In the genomic region with DNA sequence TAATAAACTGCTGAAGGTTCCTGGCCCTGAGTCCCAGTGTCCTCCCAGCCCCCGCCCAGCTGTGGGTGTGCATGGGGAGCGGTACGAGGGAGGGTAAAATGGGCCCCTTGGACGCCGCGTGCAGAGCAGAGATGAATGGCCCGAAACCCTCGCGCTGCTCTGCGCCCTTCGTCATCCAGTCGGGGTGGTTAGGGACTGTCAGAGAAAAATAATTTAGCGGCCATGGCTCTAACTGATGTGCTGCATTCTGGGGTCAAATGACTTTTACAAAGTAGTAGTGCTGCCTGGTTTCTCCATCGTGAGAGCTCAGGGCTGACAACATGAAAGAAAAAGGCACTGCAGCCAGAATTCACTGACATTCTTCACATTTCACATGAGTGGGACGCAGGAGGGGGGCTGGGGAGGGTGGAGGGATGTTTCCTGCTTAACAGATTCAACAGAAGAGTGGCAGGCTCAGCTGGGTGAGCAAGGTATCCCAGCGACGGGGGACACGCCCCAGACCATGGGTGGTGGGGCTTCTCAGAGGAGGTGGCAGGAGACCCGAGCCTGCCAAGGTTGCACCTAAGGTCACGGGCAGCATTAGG, we compare ENCODE assay signal across 20 cellular contexts.
DNase-seq lines count a peak whose midpoint lies in the region; ATAC-seq, FAIRE-seq and TF ChIP-seq lines count a peak whose summit lies in the region.
"Had no signal": no experiment of that assay in that cellular context is flagged by ENCODE, and none has a peak within 500 bp of the region (broad histone marks: within the 10 kb centered on the region; RNA-seq: fewer than 3 reads in every experiment).

No MANE protein-coding gene starts in this region.

- DNase-seq in activated CD4-positive, alpha-beta T cell treated with anti-CD3 and anti-CD28 coated beads, Interleukin-2, amount 10 ng/mL, durations not matched to agents 7 days and 5 days: no peak
- DNase-seq in activated CD4-positive, alpha-beta T cell treated with anti-CD3 and anti-CD28 coated beads, Interleukin-2, amount 50 U/mL, for 48 hours: no peak
- DNase-seq in fibroblast of lung (ENCODE audit: low read depth in 2 of 2) (peak; percentile 2 to 5), urothelium cell line (ENCODE audit: low spot score) (peak; percentile 10)
- no peak for DNase-seq in NK-92 treated with Interleukin-12 subunit alpha and Interleukin-12 subunit beta, amount 100 ng/mL, for 24 hours (lab: John Stamatoyannopoulos, UW)
- no peak for DNase-seq in effector memory CD4-positive, alpha-beta T cell
- DNase-seq: activated CD4-positive, alpha-beta memory T cell treated with anti-CD3 and anti-CD28 coated beads, Interleukin-2, amount 10 ng/mL, durations not matched to agents 7 days and 5 days; amniotic stem cell; CD4-positive, alpha-beta memory T cell; esophagus squamous epithelium; NCI-H1694; NCI-H510A; occipital lobe; small intestine; stimulated activated naive CD4-positive, alpha-beta T cell treated with Interleukin-2 at 50 U/mL for 16 hours had no signal

- H3K36me3 ChIP-seq in fibroblast of lung (ENCODE audit: control insufficient read depth, insufficient read depth, low read length): no peaks in the 10 kb centered on the region
- H3K36me3 ChIP-seq in effector memory CD4-positive, alpha-beta T cell (ENCODE audit: control insufficient read depth, insufficient read depth, low read length): no peaks in the 10 kb centered on the region
- H3K36me3 ChIP-seq: esophagus squamous epithelium had no signal

- no peak overlapping the region for H3K4me3 ChIP-seq in fibroblast of lung (replicated peaks in 1 of 4; ENCODE audit: control extremely low read depth in 1 of 4, insufficient read depth in 1 of 4, low read depth in 3 of 4, low read length in 4 of 4)
- no peak overlapping the region for H3K4me3 ChIP-seq in effector memory CD4-positive, alpha-beta T cell (ENCODE audit: insufficient read depth, low read depth, low read length, poor library complexity, severe bottlenecking)
- H3K4me3 ChIP-seq: esophagus squamous epithelium, GM12878, SK-N-MC had no signal

- no peaks in the 10 kb centered on the region for H3K9me3 Mint-ChIP-seq in activated CD4-positive, alpha-beta T cell treated with anti-CD3 and anti-CD28 coated beads, Interleukin-2, amount 10 ng/mL, durations not matched to agents 7 days and 5 days
- no peaks in the 10 kb centered on the region for H3K9me3 Mint-ChIP-seq in nephron
- H3K9me3 Mint-ChIP-seq: activated CD4-positive, alpha-beta memory T cell treated with anti-CD3 and anti-CD28 coated beads, Interleukin-2, amount 10 ng/mL, durations not matched to agents 7 days and 5 days; CD4-positive, alpha-beta memory T cell; dendritic cell treated with granulocyte-macrophage colony-stimulating factor and Interleukin-4, amounts not matched to agents 40 ng/mL and 50 ng/mL, for 4 days had no signal

- FAIRE-seq in urothelium cell line (lab: Jason Lieb, UNC): no peak
- FAIRE-seq: GM12878, small intestine had no signal

- H3K4me3 Mint-ChIP-seq in activated CD4-positive, alpha-beta T cell treated with anti-CD3 and anti-CD28 coated beads, Interleukin-2, amount 10 ng/mL, durations not matched to agents 7 days and 5 days: no peak overlapping the region
- H3K4me3 Mint-ChIP-seq in nephron: peak overlapping the region; percentile 26 to 63 (median 46)
- H3K4me3 Mint-ChIP-seq: activated CD4-positive, alpha-beta memory T cell treated with anti-CD3 and anti-CD28 coated beads, Interleukin-2, amount 10 ng/mL, durations not matched to agents 7 days and 5 days; CD4-positive, alpha-beta memory T cell; dendritic cell treated with granulocyte-macrophage colony-stimulating factor and Interleukin-4, amounts not matched to agents 40 ng/mL and 50 ng/mL, for 4 days had no signal

- no peaks in the 10 kb centered on the region for H3K9me3 ChIP-seq in fibroblast of lung (ENCODE audit: control insufficient read depth, insufficient read depth, low read depth, low read length)
- H3K9me3 ChIP-seq in effector memory CD4-positive, alpha-beta T cell (ENCODE audit: control insufficient read depth, low read length): no peaks in the 10 kb centered on the region
- H3K9me3 ChIP-seq: esophagus squamous epithelium had no signal

- H3K27ac Mint-ChIP-seq in activated CD4-positive, alpha-beta T cell treated with anti-CD3 and anti-CD28 coated beads, Interleukin-2, amount 10 ng/mL, durations not matched to agents 7 days and 5 days: peak overlapping the region; percentile 13
- peak overlapping the region; percentile 86 to 87 (median 86) for H3K27ac Mint-ChIP-seq in nephron
- H3K27ac Mint-ChIP-seq: activated CD4-positive, alpha-beta memory T cell treated with anti-CD3 and anti-CD28 coated beads, Interleukin-2, amount 10 ng/mL, durations not matched to agents 7 days and 5 days; CD4-positive, alpha-beta memory T cell; dendritic cell treated with granulocyte-macrophage colony-stimulating factor and Interleukin-4, amounts not matched to agents 40 ng/mL and 50 ng/mL, for 4 days had no signal

- H3K79me2 ChIP-seq in fibroblast of lung (ENCODE audit: control insufficient read depth, insufficient read depth, low read length): no peaks in the 10 kb centered on the region

- H3K4me2 ChIP-seq in fibroblast of lung (ENCODE audit: extremely low read depth, insufficient read depth, low read length): no peak overlapping the region

- no peaks in the 10 kb centered on the region for H4K20me1 ChIP-seq in fibroblast of lung (ENCODE audit: control insufficient read depth, extremely low read depth, insufficient read depth, low read length)

- ATAC-seq in HG03520 (IDR thresholded peaks at IDR 0.05; ENCODE audit: unreplicated experiment): no peak

- CTCF ChIA-PET in activated CD4-positive, alpha-beta T cell treated with anti-CD3 and anti-CD28 coated beads, Interleukin-2, amount 10 ng/mL, durations not matched to agents 7 days and 5 days (lab: Charles Lee): no interaction called here

- H3K27me3 Mint-ChIP-seq in activated CD4-positive, alpha-beta T cell treated with anti-CD3 and anti-CD28 coated beads, Interleukin-2, amount 10 ng/mL, durations not matched to agents 7 days and 5 days: peaks cover 11% of the 10 kb centered on the region
- peaks cover 20% of the 10 kb centered on the region for H3K27me3 Mint-ChIP-seq in nephron (ENCODE audit: low read depth)

- no peaks in the 10 kb centered on the region for H3K27me3 ChIP-seq in fibroblast of lung (ENCODE audit: control insufficient read depth, insufficient read depth, low read length)
- no peaks in the 10 kb centered on the region for H3K27me3 ChIP-seq in effector memory CD4-positive, alpha-beta T cell (replicated peaks; ENCODE audit: control insufficient read depth, insufficient read depth, low read length, poor library complexity, severe bottlenecking)
- H3K27me3 ChIP-seq: esophagus squamous epithelium had no signal

- TF ChIP-seq CTCF in fibroblast of lung (conservative IDR thresholded peaks at IDR 0.05 in 1 of 2, IDR thresholded peaks at IDR 0.05 in 1 of 2; ENCODE audit: low read depth in 1 of 2, low read length in 2 of 2) (no peak), nephron (IDR thresholded peaks at IDR 0.05; ENCODE audit: unreplicated experiment in 3 of 3) (no peak)

- no peak overlapping the region for H3K27ac ChIP-seq in fibroblast of lung (ENCODE audit: insufficient read depth, low read length)
- H3K27ac ChIP-seq in effector memory CD4-positive, alpha-beta T cell (ENCODE audit: insufficient read depth, low read length, poor library complexity, severe bottlenecking): no peak overlapping the region
- H3K27ac ChIP-seq: SK-N-MC had no signal

- H2AFZ ChIP-seq in fibroblast of lung (ENCODE audit: low read length): no peak overlapping the region

- POLR2A ChIA-PET in activated CD4-positive, alpha-beta T cell treated with anti-CD3 and anti-CD28 coated beads, Interleukin-2, amount 10 ng/mL, durations not matched to agents 7 days and 5 days (lab: Charles Lee): no interaction called here

- H3K4me1 ChIP-seq in fibroblast of lung (ENCODE audit: control insufficient read depth, extremely low read depth, insufficient read depth, low read length): no peaks in the 10 kb centered on the region
- H3K4me1 ChIP-seq in effector memory CD4-positive, alpha-beta T cell (ENCODE audit: control insufficient read depth, insufficient read depth, low read length, poor library complexity, severe bottlenecking): peaks cover 5% of the 10 kb centered on the region

- no peak overlapping the region for H3K9ac ChIP-seq in fibroblast of lung (ENCODE audit: insufficient read depth, low read length)

- H3K36me3 Mint-ChIP-seq in activated CD4-positive, alpha-beta T cell treated with anti-CD3 and anti-CD28 coated beads, Interleukin-2, amount 10 ng/mL, durations not matched to agents 7 days and 5 days (ENCODE audit: low read depth): no peaks in the 10 kb centered on the region
- H3K36me3 Mint-ChIP-seq in nephron (ENCODE audit: low read depth): no peaks in the 10 kb centered on the region
- H3K36me3 Mint-ChIP-seq: CD4-positive, alpha-beta memory T cell had no signal

- peaks cover 14% of the 10 kb centered on the region for H3K4me1 Mint-ChIP-seq in activated CD4-positive, alpha-beta T cell treated with anti-CD3 and anti-CD28 coated beads, Interleukin-2, amount 10 ng/mL, durations not matched to agents 7 days and 5 days
- H3K4me1 Mint-ChIP-seq in nephron: peaks cover 19% of the 10 kb centered on the region

Comparison
In these comparisons a context has a peak if more than half of its experiments do, and no peak if none do; other contexts are left out.
1. DNase-seq: peak in fibroblast of lung (2 of 2) and urothelium cell line (single experiment); none in activated CD4-positive, alpha-beta T cell treated with anti-CD3 and anti-CD28 coated beads, Interleukin-2, amount 10 ng/mL, durations not matched to agents 7 days and 5 days (single experiment), activated CD4-positive, alpha-beta T cell treated with anti-CD3 and anti-CD28 coated beads, Interleukin-2, amount 50 U/mL, for 48 hours (0 of 2), NK-92 treated with Interleukin-12 subunit alpha and Interleukin-12 subunit beta, amount 100 ng/mL, for 24 hours (single experiment) and effector memory CD4-positive, alpha-beta T cell (0 of 3).